8 cellular contexts compared by ENCODE assay signal in the genomic region with DNA sequence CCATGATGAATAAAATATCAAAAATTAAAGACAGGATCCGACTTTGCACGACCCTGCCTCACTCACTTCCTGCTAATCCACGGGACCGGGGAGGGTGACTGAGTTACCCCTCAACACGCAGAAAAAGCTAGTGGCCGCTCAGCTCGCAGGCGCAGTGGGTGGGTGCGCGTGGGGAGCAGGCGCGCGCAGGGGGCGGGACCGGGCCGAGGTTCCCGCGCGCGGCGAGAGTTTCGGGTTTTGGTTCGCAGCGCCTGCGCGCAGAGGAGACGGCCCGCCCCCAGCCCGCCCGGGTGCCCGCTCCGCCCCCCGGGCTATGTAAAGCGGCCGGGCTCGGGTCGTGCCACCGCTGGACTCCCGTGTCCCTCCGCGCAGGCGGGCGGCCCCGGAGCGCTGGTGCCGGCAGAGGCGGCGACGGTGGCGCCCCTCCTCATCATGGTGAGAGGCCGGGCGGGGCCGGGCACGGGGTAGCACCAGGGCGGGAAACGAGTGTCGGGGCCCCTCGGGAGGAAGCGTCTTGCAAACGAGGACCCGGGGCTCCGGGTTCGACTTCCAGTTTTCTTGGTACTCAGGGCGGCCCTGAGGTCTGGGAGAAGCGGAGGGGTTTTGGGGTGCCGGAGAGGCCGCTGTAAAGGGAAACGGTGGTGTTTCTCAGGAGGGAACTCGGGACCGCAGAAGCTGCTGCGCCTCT. TPM values are rescaled to one million over a fixed set of nuclear protein-coding genes. Genes with fewer than 3 reads are reported as not detected.
DNase-seq lines count a peak whose midpoint lies in the region; ATAC-seq and TF ChIP-seq lines count a peak whose summit lies in the region.

A gene (plus strand): TSS at position 343 of the 688 bp plus-strand sequence. CDS start 90 bp downstream, at position 433.

- peaks cover 24% of the 10 kb centered on the region for H3K4me1 Mint-ChIP-seq in glutamatergic neuron (ENCODE audit: low read depth, unreplicated experiment)

- 0 to 1% (median 0%) methylated on average over 61 to 71 of the region's 71 CpGs for WGBS in ovary, 3 donors

- POLR2A ChIA-PET in HEK293T (lab: Yijun Ruan, JAX): interaction anchor here (0.6 to 7.0 kb wide), 35 partner anchors 9 to 569 kb away, joined by 3 to 117 read pairs (median 5); a partner anchor contains a TSS

- no peaks in the 10 kb centered on the region for H3K9me3 Mint-ChIP-seq in activated naive CD4-positive, alpha-beta T cell treated with anti-CD3 and anti-CD28 coated beads, Interleukin-2, amount 50 U/mL, for 72 hours
- peaks cover 3% of the 10 kb centered on the region for H3K9me3 Mint-ChIP-seq in glutamatergic neuron (ENCODE audit: unreplicated experiment)

- H3K27me3 Mint-ChIP-seq in glutamatergic neuron (ENCODE audit: unreplicated experiment): peaks cover 8% of the 10 kb centered on the region

- H3K9me3 ChIP-seq in ovary (no peaks in the 10 kb centered on the region), thoracic aorta (no peaks in the 10 kb centered on the region)

- ATAC-seq in activated naive CD4-positive, alpha-beta T cell treated with anti-CD3 and anti-CD28 coated beads, Interleukin-2, amount 50 U/mL, for 72 hours: peak; percentile 76 to 85
- ATAC-seq in thoracic aorta (ENCODE audit: insufficient number of reproducible peaks, low FRiP score, low read depth): peak; percentile 74

- CTCF ChIA-PET in HEK293T (lab: Yijun Ruan, JAX): interaction anchor here (0.7 to 2.2 kb wide), 3 partner anchors 51 to 155 kb away, joined by 4 to 9 read pairs (median 5); a partner anchor contains a TSS

- H3K36me3 ChIP-seq in ovary (no peaks in the 10 kb centered on the region), thoracic aorta (peaks cover 10% of the 10 kb centered on the region)

- peaks cover 13 to 16% of the 10 kb centered on the region in 2 donors for H3K36me3 Mint-ChIP-seq in activated naive CD4-positive, alpha-beta T cell treated with anti-CD3 and anti-CD28 coated beads, Interleukin-2, amount 50 U/mL, for 72 hours
- H3K36me3 Mint-ChIP-seq in glutamatergic neuron (ENCODE audit: unreplicated experiment): no peaks in the 10 kb centered on the region

- TF ChIP-seq POLR2A in ovary (IDR thresholded peaks at IDR 0.05): peak; percentile 40

- H3K27ac ChIP-seq in ovary (peak within 1 kb of the TSS; percentile 64 to 70), thoracic aorta (peak within 1 kb of the TSS; percentile 84 to 85)

- H3K27me3 ChIP-seq in ovary: no peaks in the 10 kb centered on the region
- no peaks in the 10 kb centered on the region for H3K27me3 ChIP-seq in thoracic aorta (replicated peaks; ENCODE audit: insufficient read depth)

- TF ChIP-seq CTCF in glutamatergic neuron (IDR thresholded peaks at IDR 0.05; ENCODE audit: partially characterized antibody, unreplicated experiment) (no peak), ovary (IDR thresholded peaks at IDR 0.05) (peak in 1 of 3 donors; percentile 29), thoracic aorta (IDR thresholded peaks at IDR 0.05) (no peak)

- H3K4me3 Mint-ChIP-seq in glutamatergic neuron (ENCODE audit: unreplicated experiment): peak within 1 kb of the TSS; percentile 77

- H3K4me3 ChIP-seq in ovary (peak within 1 kb of the TSS; percentile 95), thoracic aorta (peak within 1 kb of the TSS; percentile 93)

- H3K27ac Mint-ChIP-seq in activated naive CD4-positive, alpha-beta T cell treated with anti-CD3 and anti-CD28 coated beads, Interleukin-2, amount 50 U/mL, for 72 hours: peak within 1 kb of the TSS; percentile 73 to 98
- H3K27ac Mint-ChIP-seq in glutamatergic neuron (ENCODE audit: unreplicated experiment): peak within 1 kb of the TSS; percentile 17

- no peak for TF ChIP-seq EP300 in ovary (IDR thresholded peaks at IDR 0.05)

- intact Hi-C loops in ovary (cut with DNase I): loop anchor here in 3 of 4 donors (5.0 to 10.0 kb wide), 3 partner anchors 51 to 148 kb away; a partner anchor contains a TSS

- H3K4me1 ChIP-seq in ovary (ENCODE audit: insufficient read depth) (peaks cover 7% of the 10 kb centered on the region), thoracic aorta (ENCODE audit: control insufficient read depth in 1 of 2, low read depth in 2 of 2) (peaks cover 4 to 48% of the 10 kb centered on the region in 2 donors)

- peak; percentile 93 for DNase-seq in ELR (ENCODE audit: low read depth)
- peak; percentile 90 for DNase-seq in HEK293T (ENCODE audit: extremely low spot score)
- peak; percentile 88 for DNase-seq in NCI-H1092 treated with DMSO at 0.1 percent for 48 hours (lab: John Stamatoyannopoulos, UW)
- peak; percentile 83 for DNase-seq in SKM-1 treated with dmso at 0.1 percent for 144 hours (lab: John Stamatoyannopoulos, UW; ENCODE audit: unreplicated experiment)
- DNase-seq in activated naive CD4-positive, alpha-beta T cell treated with anti-CD3 and anti-CD28 coated beads, Interleukin-2, amount 50 U/mL, for 72 hours (ENCODE audit: low spot score in 2 of 2): peak; percentile 90
- peak; percentile 90 for DNase-seq in glutamatergic neuron
- peak; percentile 89 to 95 (median 91) for DNase-seq in ovary
- peak; percentile 63 for DNase-seq in thoracic aorta (ENCODE audit: low spot score)

TF ChIP-seq in HEK293T, 16 proteins besides CTCF, POLR2A, EP300 and RAD21:
- TF ChIP-seq NFRKB (IDR thresholded peaks at IDR 0.05): no peak
- TF ChIP-seq ARNT (IDR thresholded peaks at IDR 0.05): no peak
- TF ChIP-seq L3MBTL2 (conservative IDR thresholded peaks at IDR 0.05): peak; percentile 85
- no peak for TF ChIP-seq FOXM1 (IDR thresholded peaks at IDR 0.05; ENCODE audit: borderline replicate concordance)
- TF ChIP-seq TARDBP (IDR thresholded peaks at IDR 0.05): peak; percentile 59; the same call in 1 of the 2 replicates
- no peak for TF ChIP-seq SP1 (IDR thresholded peaks at IDR 0.05)
- no peak for TF ChIP-seq LEF1 (IDR thresholded peaks at IDR 0.05; ENCODE audit: borderline replicate concordance)
- TF ChIP-seq, protein P1, sequence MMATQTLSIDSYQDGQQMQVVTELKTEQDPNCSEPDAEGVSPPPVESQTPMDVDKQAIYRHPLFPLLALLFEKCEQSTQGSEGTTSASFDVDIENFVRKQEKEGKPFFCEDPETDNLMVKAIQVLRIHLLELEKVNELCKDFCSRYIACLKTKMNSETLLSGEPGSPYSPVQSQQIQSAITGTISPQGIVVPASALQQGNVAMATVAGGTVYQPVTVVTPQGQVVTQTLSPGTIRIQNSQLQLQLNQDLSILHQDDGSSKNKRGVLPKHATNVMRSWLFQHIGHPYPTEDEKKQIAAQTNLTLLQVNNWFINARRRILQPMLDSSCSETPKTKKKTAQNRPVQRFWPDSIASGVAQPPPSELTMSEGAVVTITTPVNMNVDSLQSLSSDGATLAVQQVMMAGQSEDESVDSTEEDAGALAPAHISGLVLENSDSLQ (IDR thresholded peaks at IDR 0.05): no peak
- no peak for TF ChIP-seq FOXA1 (IDR thresholded peaks at IDR 0.05)
- no peak for TF ChIP-seq ELF4 (IDR thresholded peaks at IDR 0.05)
- no peak for TF ChIP-seq FOXK2 (IDR thresholded peaks at IDR 0.05)

RNA-seq across cellular contexts. Expression of the gene that starts here (rescaled TPM):
- 10 to 100 TPM; 63.1 to 85.3 TPM for total RNA-seq in activated naive CD4-positive, alpha-beta T cell treated with anti-CD3 and anti-CD28 coated beads, Interleukin-2, amount 50 U/mL, for 72 hours
- total RNA-seq in glutamatergic neuron (ENCODE audit: unreplicated experiment): 51.5 TPM
- total RNA-seq in ovary: 10 to 100 TPM; 30.5 to 88.9 (median 77.5) TPM
- 10 to 100 TPM; 30.7 to 47.0 TPM for polyA plus RNA-seq in ovary
- 10 to 100 TPM; 32.4 to 56.3 TPM for total RNA-seq in thoracic aorta

Comparison
In these comparisons a context has a peak if more than half of its experiments do, and no peak if none do; other contexts are left out.
1. Peak in every context shown above with its lines: DNase-seq, ATAC-seq, H3K4me3 ChIP-seq and H3K27ac ChIP-seq.